1 cellular context compared by ENCODE assay signal in genomic region chr4:72568959-72569718, GRCh38.
A peak's percentile ranks its signal among the peaks of the same experiment; 100 is the strongest.
TF ChIP-seq lines count a peak whose summit lies in the region.

TSS of gene ADAMTS3 (minus strand) at chr4:72569221. CDS start at chr4:72568762, 459 bp downstream.

TF ChIP-seq in WTC11, 78 proteins besides CTCF, POLR2A, EP300 and RAD21 (continued from another document):
- TF ChIP-seq AR (CRISPR knock-in tag; IDR thresholded peaks at IDR 0.05) (no peak), RELA (CRISPR knock-in tag; IDR thresholded peaks at IDR 0.05; ENCODE audit: borderline replicate concordance) (no peak), ZNF423 (CRISPR knock-in tag; IDR thresholded peaks at IDR 0.05) (peak; percentile 83), FOXP1 (CRISPR knock-in tag; IDR thresholded peaks at IDR 0.05; ENCODE audit: borderline replicate concordance) (no peak), GTF2I (CRISPR knock-in tag; conservative IDR thresholded peaks at IDR 0.05) (no peak), PREB (CRISPR knock-in tag; IDR thresholded peaks at IDR 0.05; ENCODE audit: borderline replicate concordance) (no peak), CREB1 (CRISPR knock-in tag; IDR thresholded peaks at IDR 0.05) (no peak), NR3C1 (CRISPR knock-in tag; conservative IDR thresholded peaks at IDR 0.05; ENCODE audit: low read depth) (no peak), ZNF317 (CRISPR knock-in tag; IDR thresholded peaks at IDR 0.05; ENCODE audit: borderline replicate concordance, low read depth) (no peak)
- TF ChIP-seq, protein P1, sequence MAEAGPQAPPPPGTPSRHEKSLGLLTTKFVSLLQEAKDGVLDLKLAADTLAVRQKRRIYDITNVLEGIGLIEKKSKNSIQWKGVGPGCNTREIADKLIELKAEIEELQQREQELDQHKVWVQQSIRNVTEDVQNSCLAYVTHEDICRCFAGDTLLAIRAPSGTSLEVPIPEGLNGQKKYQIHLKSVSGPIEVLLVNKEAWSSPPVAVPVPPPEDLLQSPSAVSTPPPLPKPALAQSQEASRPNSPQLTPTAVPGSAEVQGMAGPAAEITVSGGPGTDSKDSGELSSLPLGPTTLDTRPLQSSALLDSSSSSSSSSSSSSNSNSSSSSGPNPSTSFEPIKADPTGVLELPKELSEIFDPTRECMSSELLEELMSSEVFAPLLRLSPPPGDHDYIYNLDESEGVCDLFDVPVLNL (CRISPR knock-in tag; IDR thresholded peaks at IDR 0.05; ENCODE audit: borderline replicate concordance, low read depth), result no peak
- TF ChIP-seq, protein P2, sequence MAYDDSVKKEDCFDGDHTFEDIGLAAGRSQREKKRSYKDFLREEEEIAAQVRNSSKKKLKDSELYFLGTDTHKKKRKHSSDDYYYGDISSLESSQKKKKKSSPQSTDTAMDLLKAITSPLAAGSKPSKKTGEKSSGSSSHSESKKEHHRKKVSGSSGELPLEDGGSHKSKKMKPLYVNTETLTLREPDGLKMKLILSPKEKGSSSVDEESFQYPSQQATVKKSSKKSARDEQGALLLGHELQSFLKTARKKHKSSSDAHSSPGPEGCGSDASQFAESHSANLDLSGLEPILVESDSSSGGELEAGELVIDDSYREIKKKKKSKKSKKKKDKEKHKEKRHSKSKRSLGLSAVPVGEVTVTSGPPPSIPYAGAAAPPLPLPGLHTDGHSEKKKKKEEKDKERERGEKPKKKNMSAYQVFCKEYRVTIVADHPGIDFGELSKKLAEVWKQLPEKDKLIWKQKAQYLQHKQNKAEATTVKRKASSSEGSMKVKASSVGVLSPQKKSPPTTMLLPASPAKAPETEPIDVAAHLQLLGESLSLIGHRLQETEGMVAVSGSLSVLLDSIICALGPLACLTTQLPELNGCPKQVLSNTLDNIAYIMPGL (CRISPR knock-in tag; IDR thresholded peaks at IDR 0.05), result peak; percentile 46; the same call in 1 of the 2 replicates
